In genomic region chr10:79286318-79286951, GRCh38 we compare ENCODE assay signal across 7 cellular contexts.
A peak's percentile ranks its signal among the peaks of the same experiment; 100 is the strongest.
DNase-seq lines count a peak whose midpoint lies in the region; ATAC-seq, FAIRE-seq and TF ChIP-seq lines count a peak whose summit lies in the region.

No MANE protein-coding gene starts in this region.

- peak overlapping the region; percentile 46 for H3K4me3 Mint-ChIP-seq in activated naive CD4-positive, alpha-beta T cell treated with anti-CD3 and anti-CD28 coated beads, Interleukin-2, amount 10 ng/mL, durations not matched to agents 7 days and 5 days

- ATAC-seq in GM19035 (IDR thresholded peaks at IDR 0.05; ENCODE audit: unreplicated experiment) (peak; percentile 80), HG03097 (IDR thresholded peaks at IDR 0.05; ENCODE audit: low FRiP score, unreplicated experiment) (peak; percentile 73)

- no peak overlapping the region for H3K27ac ChIP-seq in SJCRH30

- peak; percentile 65 to 66 for DNase-seq in SJCRH30
- peak; percentile 85 for DNase-seq in activated naive CD4-positive, alpha-beta T cell treated with anti-CD3 and anti-CD28 coated beads, Interleukin-2, amount 10 ng/mL, durations not matched to agents 7 days and 5 days
- peak in 34 of 51 donors; percentile 18 to 83 (median 52) for DNase-seq in hypothalamus (lab: John Stamatoyannopoulos, UW)
- peak; percentile 74 for DNase-seq in stimulated activated CD4-positive, alpha-beta T cell treated with anti-CD3 and anti-CD28 coated beads, Interleukin-4, amount 100 ng/mL, for 24 hours
- no peak for DNase-seq in D721Med (ENCODE audit: insufficient read length, low spot score)

- no peaks in the 10 kb centered on the region for H3K27me3 ChIP-seq in SJCRH30

- peaks cover 14% of the 10 kb centered on the region for H3K36me3 Mint-ChIP-seq in activated naive CD4-positive, alpha-beta T cell treated with anti-CD3 and anti-CD28 coated beads, Interleukin-2, amount 10 ng/mL, durations not matched to agents 7 days and 5 days

- H3K4me1 ChIP-seq in SJCRH30 = peaks cover 3% of the 10 kb centered on the region; the same call in 1 of the 2 replicates

- no peaks in the 10 kb centered on the region for H3K9me3 Mint-ChIP-seq in activated naive CD4-positive, alpha-beta T cell treated with anti-CD3 and anti-CD28 coated beads, Interleukin-2, amount 10 ng/mL, durations not matched to agents 7 days and 5 days

- H3K27ac Mint-ChIP-seq in activated naive CD4-positive, alpha-beta T cell treated with anti-CD3 and anti-CD28 coated beads, Interleukin-2, amount 10 ng/mL, durations not matched to agents 7 days and 5 days = peak overlapping the region; percentile 87

- H3K36me3 ChIP-seq in SJCRH30 = peaks cover 17% of the 10 kb centered on the region

- H3K9me3 ChIP-seq in SJCRH30 (replicated peaks) = no peaks in the 10 kb centered on the region

- H3K4me1 Mint-ChIP-seq in activated naive CD4-positive, alpha-beta T cell treated with anti-CD3 and anti-CD28 coated beads, Interleukin-2, amount 10 ng/mL, durations not matched to agents 7 days and 5 days = peaks cover 52% of the 10 kb centered on the region

- FAIRE-seq in D721Med (lab: Jason Lieb, UNC) = no peak

- no peak overlapping the region for H3K4me3 ChIP-seq in SJCRH30

- H3K27me3 Mint-ChIP-seq in activated naive CD4-positive, alpha-beta T cell treated with anti-CD3 and anti-CD28 coated beads, Interleukin-2, amount 10 ng/mL, durations not matched to agents 7 days and 5 days = no peaks in the 10 kb centered on the region

- CTCF ChIA-PET in activated naive CD4-positive, alpha-beta T cell treated with anti-CD3 and anti-CD28 coated beads, Interleukin-2, amount 10 ng/mL, durations not matched to agents 7 days and 5 days (lab: Charles Lee) = interaction anchor here (0.7 to 2.8 kb wide), 6 partner anchors 20 to 159 kb away, joined by 3 to 15 read pairs (median 4); partner anchors contain the start of genes PPIF and ZCCHC24

- TF ChIP-seq CTCF in D721Med (IDR thresholded peaks at IDR 0.05; ENCODE audit: insufficient read depth, missing control alignments) = no peak
